ENCODE assay signal across 10 cellular contexts in genomic region chr6:158039571-158040050, GRCh38. TPM values are rescaled to one million over a fixed set of nuclear protein-coding genes. Genes with fewer than 3 reads are reported as not detected.
DNase-seq lines count a peak whose midpoint lies in the region; ATAC-seq and TF ChIP-seq lines count a peak whose summit lies in the region.
"Had no signal": no experiment of that assay in that cellular context is flagged by ENCODE, and none has a peak within 500 bp of the region (broad histone marks: within the 10 kb centered on the region; RNA-seq: fewer than 3 reads in every experiment).

No MANE protein-coding gene starts in this region.

- H3K27ac ChIP-seq in left ventricle myocardium inferior (replicated peaks): peak overlapping the region; percentile 94
- peak overlapping the region; percentile 62 for H3K27ac ChIP-seq in stomach smooth muscle (ENCODE audit: low read length)
- H3K27ac ChIP-seq: cardiac muscle cell had no signal

- peaks cover 35% of the 10 kb centered on the region for H3K4me1 Mint-ChIP-seq in activated CD4-positive, alpha-beta T cell treated with anti-CD3 and anti-CD28 coated beads, Interleukin-2, amount 10 ng/mL, durations not matched to agents 24 days and 14 days
- peaks cover 13% of the 10 kb centered on the region for H3K4me1 Mint-ChIP-seq in WTC11

- H3K4me3 ChIP-seq in left ventricle myocardium inferior (no peak overlapping the region), stomach smooth muscle (ENCODE audit: low read length in 2 of 2) (no peak overlapping the region)
- H3K4me3 ChIP-seq: cardiac muscle cell had no signal

- DNase-seq in activated CD4-positive, alpha-beta T cell treated with anti-CD3 and anti-CD28 coated beads, Interleukin-2, amount 10 ng/mL, durations not matched to agents 24 days and 14 days: peak; percentile 73
- no peak for DNase-seq in activated CD4-positive, alpha-beta T cell treated with anti-CD3 and anti-CD28 coated beads, Interleukin-2, amount 50 U/mL, for 4 hours
- DNase-seq in WTC11 (ENCODE audit: low spot score): no peak
- peak; percentile 29 for DNase-seq in left ventricle myocardium inferior
- DNase-seq in SKM-1 treated with dmso at 0.1 percent for 144 hours (lab: John Stamatoyannopoulos, UW; ENCODE audit: unreplicated experiment): no peak
- DNase-seq in NCI-H2081 (lab: John Stamatoyannopoulos, UW): no peak
- DNase-seq: NCI-H446 had no signal

- H3K36me3 ChIP-seq in left ventricle myocardium inferior (peaks cover 4% of the 10 kb centered on the region), stomach smooth muscle (ENCODE audit: control insufficient read depth in 2 of 2, insufficient read depth in 2 of 2, low read length in 2 of 2) (peaks cover 0 to 2% of the 10 kb centered on the region in 2 donors)
- H3K36me3 ChIP-seq: cardiac muscle cell had no signal

- H3K27me3 Mint-ChIP-seq in activated CD4-positive, alpha-beta T cell treated with anti-CD3 and anti-CD28 coated beads, Interleukin-2, amount 10 ng/mL, durations not matched to agents 24 days and 14 days: no peaks in the 10 kb centered on the region
- H3K27me3 Mint-ChIP-seq in WTC11 (ENCODE audit: low read depth): no peaks in the 10 kb centered on the region; the same call in 1 of the 2 replicates

- no peak overlapping the region for H3K9ac ChIP-seq in stomach smooth muscle (ENCODE audit: low read length in 2 of 2)

- CTCF ChIA-PET in WTC11 (lab: Charles Lee): interaction anchor here (1.2 kb wide), 1 partner anchor 14 kb away, joined by 4 read pairs; no protein-coding TSS in a partner anchor

- no peak overlapping the region for H3K27ac Mint-ChIP-seq in activated CD4-positive, alpha-beta T cell treated with anti-CD3 and anti-CD28 coated beads, Interleukin-2, amount 10 ng/mL, durations not matched to agents 24 days and 14 days
- peak overlapping the region; percentile 43; the same call in 1 of the 2 replicates for H3K27ac Mint-ChIP-seq in WTC11

- intact Hi-C loops in activated CD4-positive, alpha-beta T cell treated with anti-CD3 and anti-CD28 coated beads, Interleukin-2, amount 10 ng/mL, durations not matched to agents 24 days and 14 days (cut with micrococcal nuclease): loop anchor here (5.0 kb wide), 1 partner anchor 37 kb away; no protein-coding TSS in a partner anchor
- intact Hi-C loops in left ventricle myocardium inferior (cut with micrococcal nuclease): loop anchor here (10.0 kb wide), 1 partner anchor 45 kb away; no protein-coding TSS in a partner anchor

- POLR2A ChIA-PET in WTC11 (lab: Charles Lee): interaction anchor here (1.4 kb wide), 1 partner anchor 10 kb away, joined by 3 read pairs; no protein-coding TSS in a partner anchor

- H3K4me3 Mint-ChIP-seq in activated CD4-positive, alpha-beta T cell treated with anti-CD3 and anti-CD28 coated beads, Interleukin-2, amount 10 ng/mL, durations not matched to agents 24 days and 14 days: peak overlapping the region; percentile 13
- H3K4me3 Mint-ChIP-seq in WTC11: no peak overlapping the region

- ATAC-seq in WTC11 (no peak), GM18520 (IDR thresholded peaks at IDR 0.05; ENCODE audit: unreplicated experiment) (no peak)

- H3K9me3 ChIP-seq in left ventricle myocardium inferior (replicated peaks) (no peaks in the 10 kb centered on the region), stomach smooth muscle (ENCODE audit: control insufficient read depth in 2 of 2, low read length in 2 of 2) (no peaks in the 10 kb centered on the region)

- H3K36me3 Mint-ChIP-seq in activated CD4-positive, alpha-beta T cell treated with anti-CD3 and anti-CD28 coated beads, Interleukin-2, amount 10 ng/mL, durations not matched to agents 24 days and 14 days (ENCODE audit: low read depth): peaks cover 39% of the 10 kb centered on the region
- H3K36me3 Mint-ChIP-seq in WTC11: peaks cover 9% of the 10 kb centered on the region

- H3K9me3 Mint-ChIP-seq in activated CD4-positive, alpha-beta T cell treated with anti-CD3 and anti-CD28 coated beads, Interleukin-2, amount 10 ng/mL, durations not matched to agents 24 days and 14 days: peaks cover 6% of the 10 kb centered on the region
- H3K9me3 Mint-ChIP-seq in WTC11: peaks cover 6% of the 10 kb centered on the region

- TF ChIP-seq CTCF in WTC11 (IDR thresholded peaks at IDR 0.05): no peak
- no peak for TF ChIP-seq CTCF in left ventricle myocardium inferior (IDR thresholded peaks at IDR 0.05; ENCODE audit: borderline replicate concordance)

- H3K27me3 ChIP-seq in left ventricle myocardium inferior (ENCODE audit: low read depth) (no peaks in the 10 kb centered on the region), stomach smooth muscle (ENCODE audit: control insufficient read depth in 1 of 2, insufficient read depth in 2 of 2, low read length in 2 of 2) (no peaks in the 10 kb centered on the region)
- H3K27me3 ChIP-seq: cardiac muscle cell had no signal

- H3K4me1 ChIP-seq in left ventricle myocardium inferior: peaks cover 53% of the 10 kb centered on the region
- H3K4me1 ChIP-seq in stomach smooth muscle (ENCODE audit: control insufficient read depth, insufficient read depth, low read length): peaks cover 56% of the 10 kb centered on the region

TF ChIP-seq in WTC11, 78 proteins besides CTCF, POLR2A, EP300 and RAD21:
- TF ChIP-seq, protein P1, sequence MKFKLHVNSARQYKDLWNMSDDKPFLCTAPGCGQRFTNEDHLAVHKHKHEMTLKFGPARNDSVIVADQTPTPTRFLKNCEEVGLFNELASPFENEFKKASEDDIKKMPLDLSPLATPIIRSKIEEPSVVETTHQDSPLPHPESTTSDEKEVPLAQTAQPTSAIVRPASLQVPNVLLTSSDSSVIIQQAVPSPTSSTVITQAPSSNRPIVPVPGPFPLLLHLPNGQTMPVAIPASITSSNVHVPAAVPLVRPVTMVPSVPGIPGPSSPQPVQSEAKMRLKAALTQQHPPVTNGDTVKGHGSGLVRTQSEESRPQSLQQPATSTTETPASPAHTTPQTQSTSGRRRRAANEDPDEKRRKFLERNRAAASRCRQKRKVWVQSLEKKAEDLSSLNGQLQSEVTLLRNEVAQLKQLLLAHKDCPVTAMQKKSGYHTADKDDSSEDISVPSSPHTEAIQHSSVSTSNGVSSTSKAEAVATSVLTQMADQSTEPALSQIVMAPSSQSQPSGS (CRISPR knock-in tag; IDR thresholded peaks at IDR 0.05; ENCODE audit: borderline replicate concordance, low read depth): no peak
- TF ChIP-seq ZNF671 (CRISPR knock-in tag; IDR thresholded peaks at IDR 0.05) (no peak), GABPB1 (CRISPR knock-in tag; IDR thresholded peaks at IDR 0.05) (peak; percentile 41; the same call in 1 of the 2 replicates), MYBL2 (CRISPR knock-in tag; IDR thresholded peaks at IDR 0.05) (no peak)

RNA-seq across cellular contexts. Expression of gene SYNJ2, which starts 57.9 kb away (rescaled TPM):
- total RNA-seq in activated CD4-positive, alpha-beta T cell treated with anti-CD3 and anti-CD28 coated beads, Interleukin-2, amount 10 ng/mL, durations not matched to agents 24 days and 14 days: 22.2 and 24.3 TPM in 2 replicates
- 11.8 to 15.3 TPM (median 12.4 TPM) in 3 replicates for total RNA-seq in WTC11 (2021)
- total RNA-seq in left ventricle myocardium inferior: 12.3 TPM

Comparison
In these comparisons a context has a peak if more than half of its experiments do, and no peak if none do; other contexts are left out.
1. DNase-seq: peak in activated CD4-positive, alpha-beta T cell treated with anti-CD3 and anti-CD28 coated beads, Interleukin-2, amount 10 ng/mL, durations not matched to agents 24 days and 14 days (single experiment) and left ventricle myocardium inferior (single experiment); none in activated CD4-positive, alpha-beta T cell treated with anti-CD3 and anti-CD28 coated beads, Interleukin-2, amount 50 U/mL, for 4 hours (0 of 2), WTC11 (single experiment), SKM-1 treated with dmso at 0.1 percent for 144 hours (single experiment) and NCI-H2081 (0 of 2).